19 cellular contexts compared by ENCODE assay signal in genomic region chr1:8487249-8487648, GRCh38.
DNase-seq lines count a peak whose midpoint lies in the region; ATAC-seq, FAIRE-seq and TF ChIP-seq lines count a peak whose summit lies in the region.
"Had no signal": no experiment of that assay in that cellular context is flagged by ENCODE, and none has a peak within 500 bp of the region (broad histone marks: within the 10 kb centered on the region; RNA-seq: fewer than 3 reads in every experiment).

No MANE protein-coding gene starts in this region.

- peaks cover 14 to 19% (median 16%) of the 10 kb centered on the region in 4 donors for H3K4me1 Mint-ChIP-seq in CD4-positive, CD25-positive, alpha-beta regulatory T cell
- peaks cover 11% of the 10 kb centered on the region for H3K4me1 Mint-ChIP-seq in astrocyte (ENCODE audit: low read depth, unreplicated experiment)
- H3K4me1 Mint-ChIP-seq in type B pancreatic cell (ENCODE audit: unreplicated experiment): peaks cover 27% of the 10 kb centered on the region

- H4K20me1 ChIP-seq in astrocyte (ENCODE audit: insufficient read depth, low read length): peaks cover 3% of the 10 kb centered on the region

- no peak overlapping the region for H3K4me2 ChIP-seq in astrocyte (ENCODE audit: low read length)
- H3K4me2 ChIP-seq: GM23338 had no signal

- H3K9me3 ChIP-seq in CD4-positive, CD25-positive, alpha-beta regulatory T cell (ENCODE audit: control insufficient read depth in 2 of 2, low read length in 2 of 2): no peaks in the 10 kb centered on the region
- H3K9me3 ChIP-seq in astrocyte (ENCODE audit: insufficient read depth, low read depth, low read length): no peaks in the 10 kb centered on the region
- H3K9me3 ChIP-seq: BE2C, Caco-2 had no signal

- no peak overlapping the region for H3K9ac ChIP-seq in astrocyte (ENCODE audit: low read length)

- H2AFZ ChIP-seq in astrocyte (ENCODE audit: low read depth, low read length): no peak overlapping the region
- H2AFZ ChIP-seq: GM23338 had no signal

- no peaks in the 10 kb centered on the region for H3K79me2 ChIP-seq in astrocyte (ENCODE audit: insufficient read depth, low read length)

- TF ChIP-seq CTCF in astrocyte (IDR thresholded peaks at IDR 0.05; ENCODE audit: insufficient read depth, low read depth, low read length) (no peak), type B pancreatic cell (conservative IDR thresholded peaks at IDR 0.05) (no peak)

- no peak overlapping the region for H3K27ac ChIP-seq in CD4-positive, CD25-positive, alpha-beta regulatory T cell (ENCODE audit: insufficient read depth, low read length, poor library complexity, severe bottlenecking)
- H3K27ac ChIP-seq in astrocyte (ENCODE audit: low read depth, low read length): no peak overlapping the region

- no peak overlapping the region for H3K4me3 Mint-ChIP-seq in CD4-positive, CD25-positive, alpha-beta regulatory T cell
- H3K4me3 Mint-ChIP-seq in astrocyte (ENCODE audit: unreplicated experiment) (no peak overlapping the region), type B pancreatic cell (no peak overlapping the region)
- H3K4me3 Mint-ChIP-seq: CD4-positive, alpha-beta T cell; GM23338; HFFc6; IgD-negative memory B cell had no signal

- no peak overlapping the region for H3K4me3 ChIP-seq in CD4-positive, CD25-positive, alpha-beta regulatory T cell (ENCODE audit: low read depth, low read length)
- H3K4me3 ChIP-seq in astrocyte (ENCODE audit: insufficient read depth, low read depth, low read length): no peak overlapping the region
- H3K4me3 ChIP-seq: GM23338 had no signal

- intact Hi-C loops in left ventricle myocardium superior (cut with micrococcal nuclease): no loop called here

- peaks cover 29% of the 10 kb centered on the region for H3K36me3 Mint-ChIP-seq in CD4-positive, CD25-positive, alpha-beta regulatory T cell
- H3K36me3 Mint-ChIP-seq in astrocyte (ENCODE audit: low read depth, unreplicated experiment): peaks cover 4% of the 10 kb centered on the region
- peaks cover 20% of the 10 kb centered on the region for H3K36me3 Mint-ChIP-seq in type B pancreatic cell

- no peaks in the 10 kb centered on the region for H3K27me3 Mint-ChIP-seq in CD4-positive, CD25-positive, alpha-beta regulatory T cell
- no peaks in the 10 kb centered on the region for H3K27me3 Mint-ChIP-seq in astrocyte (ENCODE audit: low read depth, unreplicated experiment)
- H3K27me3 Mint-ChIP-seq in type B pancreatic cell: no peaks in the 10 kb centered on the region
- H3K27me3 Mint-ChIP-seq: CD4-positive, alpha-beta T cell; IgD-negative memory B cell had no signal

- FAIRE-seq in GM18507 (lab: Jason Lieb, UNC) (peak; percentile 15), astrocyte (lab: Jason Lieb, UNC) (no peak)
- FAIRE-seq: D721Med, GM12891, H54, HTR-8/SVneo had no signal

- H3K4me1 ChIP-seq in CD4-positive, CD25-positive, alpha-beta regulatory T cell (ENCODE audit: control insufficient read depth, insufficient read depth, low read length, poor library complexity, severe bottlenecking): no peaks in the 10 kb centered on the region
- no peaks in the 10 kb centered on the region for H3K4me1 ChIP-seq in astrocyte (ENCODE audit: insufficient read depth, low read length)
- H3K4me1 ChIP-seq: BE2C, Caco-2 had no signal

- peak overlapping the region in 2 of 3 donors; percentile 8 to 38 for H3K27ac Mint-ChIP-seq in CD4-positive, CD25-positive, alpha-beta regulatory T cell
- H3K27ac Mint-ChIP-seq in astrocyte (ENCODE audit: unreplicated experiment) (peak overlapping the region; percentile 66), type B pancreatic cell (peak overlapping the region; percentile 3)
- H3K27ac Mint-ChIP-seq: CD4-positive, alpha-beta T cell; GM23338; HFFc6 had no signal

- DNase-seq in CD4-positive, CD25-positive, alpha-beta regulatory T cell: no peak
- DNase-seq in GM18507 (ENCODE audit: extremely low spot score, insufficient read length, low read depth): no peak
- DNase-seq in astrocyte (ENCODE audit: low read depth): no peak
- no peak for DNase-seq in type B pancreatic cell (ENCODE audit: extremely low spot score, unreplicated experiment)
- DNase-seq in left ventricle myocardium superior: no peak
- DNase-seq in midbrain (lab: John Stamatoyannopoulos, UW): no peak
- DNase-seq: ACHN; BE2C; C1 segment of cervical spinal cord; Caco-2; CD4-positive, alpha-beta T cell; HCEC 1CT; HFFc6 had no signal

- ATAC-seq in CD4-positive, CD25-positive, alpha-beta regulatory T cell (ENCODE audit: low read depth in 2 of 2): no peak
- no peak for ATAC-seq in left ventricle myocardium superior
- ATAC-seq: GM23338 had no signal

- no peaks in the 10 kb centered on the region for H3K9me3 Mint-ChIP-seq in CD4-positive, CD25-positive, alpha-beta regulatory T cell
- H3K9me3 Mint-ChIP-seq in astrocyte (ENCODE audit: unreplicated experiment) (peaks cover 3% of the 10 kb centered on the region), type B pancreatic cell (no peaks in the 10 kb centered on the region)
- H3K9me3 Mint-ChIP-seq: CD4-positive, alpha-beta T cell; GM23338; HFFc6; IgD-negative memory B cell had no signal

- H3K27me3 ChIP-seq in CD4-positive, CD25-positive, alpha-beta regulatory T cell (ENCODE audit: control insufficient read depth, insufficient read depth, low read length): no peaks in the 10 kb centered on the region
- H3K27me3 ChIP-seq in astrocyte (ENCODE audit: insufficient read depth, low read length): no peaks in the 10 kb centered on the region
- H3K27me3 ChIP-seq: BE2C had no signal

- no peaks in the 10 kb centered on the region for H3K36me3 ChIP-seq in CD4-positive, CD25-positive, alpha-beta regulatory T cell (ENCODE audit: control insufficient read depth, insufficient read depth, low read length)
- no peaks in the 10 kb centered on the region for H3K36me3 ChIP-seq in astrocyte (ENCODE audit: insufficient read depth, low read length)
- H3K36me3 ChIP-seq: BE2C had no signal

Comparison
In these comparisons a context has a peak if more than half of its experiments do, and no peak if none do; other contexts are left out.
1. H3K27ac Mint-ChIP-seq: peak in every context shown above with its lines; median percentile 66 in astrocyte; 23 in CD4-positive, CD25-positive, alpha-beta regulatory T cell; 3 in type B pancreatic cell.